Comparison of ENCODE assay signal across 24 cellular contexts in the genomic region with DNA sequence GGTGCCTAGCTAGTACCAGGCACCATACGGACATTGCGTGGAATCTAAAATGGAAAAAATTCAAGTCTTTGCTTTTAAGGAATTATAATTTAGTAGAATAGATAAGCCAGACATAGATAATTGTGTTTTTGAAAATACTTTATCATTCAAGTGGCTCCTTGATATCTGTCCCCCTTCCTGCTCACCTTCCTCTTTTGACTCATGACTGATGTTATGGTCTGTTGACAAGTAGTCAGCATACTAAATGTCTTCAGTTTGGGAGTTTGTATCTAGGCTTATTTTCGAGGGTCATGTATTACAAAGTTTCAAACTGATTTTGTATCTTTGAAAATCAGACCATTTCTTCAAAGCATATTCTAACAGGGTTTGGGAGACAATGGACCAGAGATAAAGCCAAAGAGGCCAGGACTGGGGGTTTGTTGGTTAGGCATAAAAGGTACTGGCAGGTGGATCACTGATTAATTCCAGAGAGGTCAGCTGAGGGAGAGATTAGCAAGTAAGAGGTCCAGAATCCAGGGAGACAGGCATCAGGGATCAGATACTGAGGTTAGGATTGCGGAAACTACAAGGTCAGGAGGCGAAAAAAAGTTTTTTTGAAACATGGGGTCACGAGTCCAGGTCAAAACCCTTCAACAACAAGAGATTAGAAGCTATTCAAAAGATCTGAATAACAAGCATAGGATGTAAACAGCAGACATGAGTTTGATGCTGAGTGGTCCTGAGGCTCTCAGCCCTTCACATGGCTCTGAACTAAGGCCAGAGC. TPM values are rescaled to one million over a fixed set of nuclear protein-coding genes. Genes with fewer than 3 reads are reported as not detected.
DNase-seq lines count a peak whose midpoint lies in the region; ATAC-seq and TF ChIP-seq lines count a peak whose summit lies in the region.
"Had no signal": no experiment of that assay in that cellular context is flagged by ENCODE, and none has a peak within 500 bp of the region (broad histone marks: within the 10 kb centered on the region; RNA-seq: fewer than 3 reads in every experiment).

No MANE protein-coding gene starts in this region.

- no peak overlapping the region for H3K9ac ChIP-seq in HUES48 (ENCODE audit: low read depth, low read length)

- H3K4me3 ChIP-seq in HUES48 (ENCODE audit: low read depth, low read length) (no peak overlapping the region), upper lobe of right lung (no peak overlapping the region)
- H3K4me3 ChIP-seq: breast epithelium, coronary artery, K562, mucosa of descending colon, SK-N-MC, vagina had no signal

- H3K27ac Mint-ChIP-seq in stimulated activated memory B cell treated with anti-CD40 and anti-IgM and Interleukin-4, amounts not matched to agents 10 μg/mL and 1 μg/mL and 100 μg/mL, for 72 hours: peak overlapping the region; percentile 90
- no peak overlapping the region for H3K27ac Mint-ChIP-seq in glutamatergic neuron (ENCODE audit: unreplicated experiment)
- H3K27ac Mint-ChIP-seq: activated CD4-positive, alpha-beta memory T cell treated with anti-CD3 and anti-CD28 coated beads, Interleukin-2, amount 10 ng/mL, durations not matched to agents 7 days and 5 days; T-helper 2 cell treated with Interferon-gamma antibody and Interleukin-4, amounts not matched to agents 5 μg/mL and 100 μg/mL, for 36 hours had no signal

- ATAC-seq in stimulated activated memory B cell treated with anti-CD40 and anti-IgM and Interleukin-4, amounts not matched to agents 10 μg/mL and 1 μg/mL and 100 μg/mL, for 72 hours: peak; percentile 73
- no peak for ATAC-seq in upper lobe of right lung
- ATAC-seq: K562, left ventricle myocardium superior had no signal

- TF ChIP-seq CTCF in upper lobe of right lung (IDR thresholded peaks at IDR 0.05) (no peak), glutamatergic neuron (IDR thresholded peaks at IDR 0.05; ENCODE audit: partially characterized antibody, unreplicated experiment) (no peak)

- no peaks in the 10 kb centered on the region for H3K36me3 ChIP-seq in HUES48 (ENCODE audit: control insufficient read depth, insufficient read depth, low read length)
- no peaks in the 10 kb centered on the region for H3K36me3 ChIP-seq in upper lobe of right lung
- H3K36me3 ChIP-seq: breast epithelium, vagina had no signal

- H3K27me3 Mint-ChIP-seq in stimulated activated memory B cell treated with anti-CD40 and anti-IgM and Interleukin-4, amounts not matched to agents 10 μg/mL and 1 μg/mL and 100 μg/mL, for 72 hours: no peaks in the 10 kb centered on the region
- no peaks in the 10 kb centered on the region for H3K27me3 Mint-ChIP-seq in glutamatergic neuron (ENCODE audit: unreplicated experiment)
- H3K27me3 Mint-ChIP-seq: activated CD4-positive, alpha-beta memory T cell treated with anti-CD3 and anti-CD28 coated beads, Interleukin-2, amount 10 ng/mL, durations not matched to agents 7 days and 5 days had no signal

- no peaks in the 10 kb centered on the region for H3K27me3 ChIP-seq in HUES48 (ENCODE audit: control insufficient read depth, insufficient read depth, low read length)
- no peaks in the 10 kb centered on the region for H3K27me3 ChIP-seq in upper lobe of right lung
- H3K27me3 ChIP-seq: vagina had no signal

- H3K4me3 Mint-ChIP-seq in stimulated activated memory B cell treated with anti-CD40 and anti-IgM and Interleukin-4, amounts not matched to agents 10 μg/mL and 1 μg/mL and 100 μg/mL, for 72 hours: no peak overlapping the region
- H3K4me3 Mint-ChIP-seq in glutamatergic neuron (ENCODE audit: unreplicated experiment): no peak overlapping the region
- H3K4me3 Mint-ChIP-seq: activated CD4-positive, alpha-beta memory T cell treated with anti-CD3 and anti-CD28 coated beads, Interleukin-2, amount 10 ng/mL, durations not matched to agents 7 days and 5 days; T-helper 2 cell treated with Interferon-gamma antibody and Interleukin-4, amounts not matched to agents 5 μg/mL and 100 μg/mL, for 36 hours had no signal

- no peaks in the 10 kb centered on the region for H3K4me1 ChIP-seq in HUES48 (ENCODE audit: control insufficient read depth, insufficient read depth, low read length)
- no peaks in the 10 kb centered on the region for H3K4me1 ChIP-seq in upper lobe of right lung
- H3K4me1 ChIP-seq: breast epithelium, vagina had no signal

- no peaks in the 10 kb centered on the region for H3K9me3 Mint-ChIP-seq in stimulated activated memory B cell treated with anti-CD40 and anti-IgM and Interleukin-4, amounts not matched to agents 10 μg/mL and 1 μg/mL and 100 μg/mL, for 72 hours
- H3K9me3 Mint-ChIP-seq in glutamatergic neuron (ENCODE audit: unreplicated experiment): no peaks in the 10 kb centered on the region
- H3K9me3 Mint-ChIP-seq: activated CD4-positive, alpha-beta memory T cell treated with anti-CD3 and anti-CD28 coated beads, Interleukin-2, amount 10 ng/mL, durations not matched to agents 7 days and 5 days; T-helper 2 cell treated with Interferon-gamma antibody and Interleukin-4, amounts not matched to agents 5 μg/mL and 100 μg/mL, for 36 hours had no signal

- intact Hi-C loops in upper lobe of right lung (cut with DNase I): no loop called here

- no peaks in the 10 kb centered on the region for H3K36me3 Mint-ChIP-seq in stimulated activated memory B cell treated with anti-CD40 and anti-IgM and Interleukin-4, amounts not matched to agents 10 μg/mL and 1 μg/mL and 100 μg/mL, for 72 hours
- H3K36me3 Mint-ChIP-seq in glutamatergic neuron (ENCODE audit: unreplicated experiment): no peaks in the 10 kb centered on the region

- H3K9me3 ChIP-seq in HUES48 (ENCODE audit: control insufficient read depth, insufficient read depth, low read length) (no peaks in the 10 kb centered on the region), upper lobe of right lung (no peaks in the 10 kb centered on the region)
- H3K9me3 ChIP-seq: breast epithelium, mucosa of descending colon, vagina had no signal

- DNase-seq in NCI-H82 (lab: John Stamatoyannopoulos, UW): peak; percentile 7
- no peak for DNase-seq in NCI-H82 treated with DMSO at 0.1 percent for 48 hours (lab: John Stamatoyannopoulos, UW; ENCODE audit: unreplicated experiment)
- peak; percentile 21 for DNase-seq in germinal center (ENCODE audit: low spot score)
- DNase-seq in upper lobe of right lung: no peak
- DNase-seq in AG08395 (ENCODE audit: low spot score): no peak
- DNase-seq in glutamatergic neuron: no peak
- DNase-seq: activated CD4-positive, alpha-beta memory T cell treated with anti-CD3 and anti-CD28 coated beads, Interleukin-2, amount 10 ng/mL, durations not matched to agents 7 days and 5 days; activated CD4-positive, CD25-positive, alpha-beta regulatory T cell; C1 segment of cervical spinal cord; GDM1; left ventricle myocardium superior; mucosa of descending colon; RPMI8226; stimulated activated CD4-positive, alpha-beta T cell treated with anti-CD3 and anti-CD28 coated beads, Interleukin-12 subunit alpha, Interleukin-12 subunit beta, amount 100 ng/mL, for 4 hours; substantia nigra had no signal

- peaks cover 44% of the 10 kb centered on the region for H3K4me1 Mint-ChIP-seq in stimulated activated memory B cell treated with anti-CD40 and anti-IgM and Interleukin-4, amounts not matched to agents 10 μg/mL and 1 μg/mL and 100 μg/mL, for 72 hours
- H3K4me1 Mint-ChIP-seq in glutamatergic neuron (ENCODE audit: low read depth, unreplicated experiment): peaks cover 5% of the 10 kb centered on the region
- H3K4me1 Mint-ChIP-seq: activated CD4-positive, alpha-beta memory T cell treated with anti-CD3 and anti-CD28 coated beads, Interleukin-2, amount 10 ng/mL, durations not matched to agents 7 days and 5 days had no signal

- H3K27ac ChIP-seq in HUES48 (ENCODE audit: low read depth, low read length) (peak overlapping the region; percentile 38), upper lobe of right lung (no peak overlapping the region)
- H3K27ac ChIP-seq: breast epithelium, coronary artery, SK-N-MC, vagina had no signal

RNA-seq across cellular contexts. Expression of a gene that starts 31.5 kb away (rescaled TPM):
- total RNA-seq in upper lobe of right lung: 0.72 TPM
- not detected for total RNA-seq in glutamatergic neuron (ENCODE audit: unreplicated experiment)
- total RNA-seq: A172; activated CD4-positive, alpha-beta memory T cell treated with anti-CD3 and anti-CD28 coated beads, Interleukin-2, amount 10 ng/mL, durations not matched to agents 7 days and 5 days; K562 had no signal

Comparison
In these comparisons a context has a peak if more than half of its experiments do, and no peak if none do; other contexts are left out.
1. DNase-seq: peak in NCI-H82 (single experiment) and germinal center (single experiment); none in NCI-H82 treated with DMSO at 0.1 percent for 48 hours (single experiment), upper lobe of right lung (single experiment), AG08395 (single experiment) and glutamatergic neuron (single experiment).